In genomic region chr12:119406811-119407210, GRCh38 we compare ENCODE assay signal across 17 cellular contexts.
DNase-seq lines count a peak whose midpoint lies in the region; ATAC-seq, FAIRE-seq and TF ChIP-seq lines count a peak whose summit lies in the region.
"Had no signal": no experiment of that assay in that cellular context is flagged by ENCODE, and none has a peak within 500 bp of the region (broad histone marks: within the 10 kb centered on the region; RNA-seq: fewer than 3 reads in every experiment).

No MANE protein-coding gene starts in this region.

- no peak for TF ChIP-seq RAD21 in H1 (IDR thresholded peaks at IDR 0.05 in 1 of 2, conservative IDR thresholded peaks at IDR 0.05 in 1 of 2; ENCODE audit: low read depth in 2 of 2, low read length in 2 of 2)

- no peak for TF ChIP-seq CTCF in H1 (IDR thresholded peaks at IDR 0.05; ENCODE audit: control extremely low read depth in 1 of 3, insufficient read depth in 1 of 3, low read depth in 1 of 3, low read length in 3 of 3)
- no peak for TF ChIP-seq CTCF in left ventricle myocardium inferior (IDR thresholded peaks at IDR 0.05; ENCODE audit: borderline replicate concordance)

- H3K79me1 ChIP-seq in H1 (ENCODE audit: low read depth, low read length): no peaks in the 10 kb centered on the region

- H3K18ac ChIP-seq in H1 (ENCODE audit: extremely low read depth, low read length): peak overlapping the region; percentile 78

- H2BK120ac ChIP-seq in H1 (replicated peaks; ENCODE audit: low read depth, low read length): no peak overlapping the region

- no peak for FAIRE-seq in H1 (lab: Jason Lieb, UNC)
- FAIRE-seq: G401.6, GM12892 had no signal

- no peak overlapping the region for H2BK15ac ChIP-seq in H1 (ENCODE audit: low read length)

- no peaks in the 10 kb centered on the region; the same call in 1 of the 2 replicates for H3K23me2 ChIP-seq in H1 (ENCODE audit: low read depth, low read length)

- no peak overlapping the region for H3K56ac ChIP-seq in H1 (replicated peaks; ENCODE audit: insufficient read length, low read depth, low read length)

- no peak for TF ChIP-seq EP300 in H1 (IDR thresholded peaks at IDR 0.05; ENCODE audit: borderline replicate concordance in 1 of 2, low read depth in 2 of 2, low read length in 2 of 2)

- no peak overlapping the region for H3K14ac ChIP-seq in H1 (ENCODE audit: insufficient read length)

- H3K79me2 ChIP-seq in H1 (ENCODE audit: control insufficient read depth in 1 of 2, insufficient read depth in 2 of 2, low read length in 2 of 2): no peaks in the 10 kb centered on the region

- H3K4me2 ChIP-seq in H1 (ENCODE audit: insufficient read depth in 1 of 2, low read depth in 2 of 2, low read length in 2 of 2): no peak overlapping the region

- no peak overlapping the region for H4K5ac ChIP-seq in H1 (ENCODE audit: insufficient read length, low read depth, low read length)

- intact Hi-C loops in Right ventricle myocardium inferior (cut with DNase I) (loop anchor here (2.0 to 5.0 kb wide), 2 partner anchors 35 to 228 kb away; partner anchors contain the start of gene HSPB8), cardiac septum (cut with DNase I) (no loop called here), left ventricle myocardium inferior (cut with micrococcal nuclease) (loop anchor here (5.0 kb wide), 1 partner anchor 295 kb away; no protein-coding TSS in a partner anchor)

- H4K20me1 ChIP-seq in H1 (replicated peaks in 1 of 2; ENCODE audit: control insufficient read depth in 1 of 2, insufficient read depth in 2 of 2, low read length in 2 of 2): no peaks in the 10 kb centered on the region

- TF ChIP-seq POLR2A in H1 (IDR thresholded peaks at IDR 0.05; ENCODE audit: control extremely low read depth in 1 of 2, low read depth in 2 of 2, low read length in 2 of 2): no peak

- no peak overlapping the region for H4K91ac ChIP-seq in H1 (replicated peaks; ENCODE audit: insufficient read length, low read length)

- H3K23ac ChIP-seq in H1 (ENCODE audit: insufficient read length): no peak overlapping the region

- no peaks in the 10 kb centered on the region for H3K27me3 ChIP-seq in H1 (replicated peaks in 1 of 4; ENCODE audit: control insufficient read depth in 3 of 4, extremely low read depth in 1 of 4, insufficient read depth in 3 of 4, low read length in 3 of 4)
- H3K27me3 ChIP-seq in left ventricle myocardium inferior (ENCODE audit: low read depth): no peaks in the 10 kb centered on the region

- no peak overlapping the region for H3K9ac ChIP-seq in H1 (replicated peaks in 1 of 4; ENCODE audit: extremely low read depth in 1 of 4, low read depth in 3 of 4, low read length in 3 of 4)

- no peak overlapping the region for H2AFZ ChIP-seq in H1 (ENCODE audit: low read length)

- H3K4me1 ChIP-seq in H1 (replicated peaks in 1 of 4; ENCODE audit: control insufficient read depth in 3 of 4, insufficient read depth in 4 of 4, low read length in 3 of 4) (peaks cover 0 to 2% (median under 1%) of the 10 kb centered on the region in 4 experiments; a peak in 3 of 7 replicates), left ventricle myocardium inferior (peaks cover 23% of the 10 kb centered on the region)

- 85% methylated on average over 4 of the region's 4 CpGs; no CpG with 5 or more reads in 1 of the 2 experiments for WGBS in H1 (ENCODE audit: extremely low coverage in 1 of 2, insufficient coverage in 1 of 2, insufficient read length in 1 of 2, insufficient replicate concordance in 2 of 2, low coverage in 1 of 2, low lambda C conversion rate in 2 of 2, missing lambda C conversion rate in 1 of 2), 2 experiments

- DNase-seq in Right ventricle myocardium inferior (ENCODE audit: missing footprints): no peak
- DNase-seq in cardiac septum (ENCODE audit: low spot score): no peak
- DNase-seq in H1 (ENCODE audit: low read depth in 1 of 2, low spot score in 2 of 2): no peak
- DNase-seq in left ventricle myocardium inferior: no peak
- no peak for DNase-seq in stimulated activated CD4-positive, alpha-beta T cell treated with anti-CD3 and anti-CD28 coated beads, Interleukin-1b, Interleukin-23, amount 100 ng/mL, for 48 hours
- DNase-seq: C1 segment of cervical spinal cord; Caco-2; CD4-positive, CD25-positive, alpha-beta regulatory T cell; CD8-positive, alpha-beta T cell; DMS153; DND-41; GOT3; H7; HCEC 1CT had no signal

- H3K4me3 ChIP-seq in H1 (ENCODE audit: extremely low read depth in 1 of 4, insufficient read depth in 2 of 4, low read depth in 3 of 4, low read length in 4 of 4): no peak overlapping the region
- no peak overlapping the region for H3K4me3 ChIP-seq in left ventricle myocardium inferior

- H3K36me3 ChIP-seq in H1 (ENCODE audit: control insufficient read depth in 2 of 4, insufficient read depth in 4 of 4, low read length in 3 of 4) (no peaks in the 10 kb centered on the region), left ventricle myocardium inferior (no peaks in the 10 kb centered on the region)

- no peak overlapping the region for H3K4ac ChIP-seq in H1 (replicated peaks; ENCODE audit: insufficient read length, low read depth, low read length)

- 0 out of 2 replicates have a peak overlapping the region, but pooled peaks have one; percentile 15 for H2BK20ac ChIP-seq in H1 (ENCODE audit: low read length)

- ATAC-seq in Right ventricle myocardium inferior (peak; percentile 77), HG03039 (IDR thresholded peaks at IDR 0.05; ENCODE audit: unreplicated experiment) (no peak)
- ATAC-seq: CD8-positive, alpha-beta T cell had no signal

- H2AK5ac ChIP-seq in H1 (ENCODE audit: low read depth, low read length): no peak overlapping the region

- H2BK12ac ChIP-seq in H1 (ENCODE audit: low read depth, low read length): 0 out of 2 replicates have a peak overlapping the region, but pooled peaks have one; percentile 27

- CTCF ChIA-PET in H1 (lab: Charles Lee; ENCODE audit: partially characterized antibody): interaction anchor here (1.3 to 1.5 kb wide), 2 partner anchors 7 to 189 kb away, joined by 5 to 7 read pairs; no protein-coding TSS in a partner anchor

- H2BK5ac ChIP-seq in H1 (ENCODE audit: low read depth, low read length): no peak overlapping the region

- H3K9me3 ChIP-seq in H1 (ENCODE audit: insufficient read depth in 2 of 2, low read depth in 1 of 2, low read length in 1 of 2): no peaks in the 10 kb centered on the region
- H3K9me3 ChIP-seq in left ventricle myocardium inferior (replicated peaks): no peaks in the 10 kb centered on the region
- H3K9me3 ChIP-seq: Caco-2 had no signal

- H4K8ac ChIP-seq in H1 (ENCODE audit: extremely low read depth, insufficient read depth, low read length): no peak overlapping the region

- POLR2A ChIA-PET in H1 (lab: Charles Lee; ENCODE audit: partially characterized antibody): interaction anchor here (0.6 kb wide), 1 partner anchor 558 kb away, joined by 4 read pairs; no protein-coding TSS in a partner anchor

- H3K27ac ChIP-seq in H1 (ENCODE audit: low read depth, low read length) (no peak overlapping the region), left ventricle myocardium inferior (replicated peaks) (peak overlapping the region; percentile 45)

TF ChIP-seq in H1, 55 proteins besides CTCF, POLR2A, EP300 and RAD21 (continues in another document):
- TF ChIP-seq ZNF274 (IDR thresholded peaks at IDR 0.05; ENCODE audit: borderline replicate concordance, extremely low read depth, low read length): no peak
